Comparison of ENCODE assay signal across 13 cellular contexts in genomic region chr11:70281114-70281729, GRCh38. TPM values are rescaled to one million over a fixed set of nuclear protein-coding genes. Genes with fewer than 3 reads are reported as not detected.
DNase-seq lines count a peak whose midpoint lies in the region; ATAC-seq and TF ChIP-seq lines count a peak whose summit lies in the region.
"Had no signal": no experiment of that assay in that cellular context is flagged by ENCODE, and none has a peak within 500 bp of the region (broad histone marks: within the 10 kb centered on the region; RNA-seq: fewer than 3 reads in every experiment).

No MANE protein-coding gene starts in this region.

- H3K4me1 Mint-ChIP-seq in CD14-positive monocyte = peaks cover 3% of the 10 kb centered on the region

- DNase-seq in G401 (ENCODE audit: low spot score) (peak; percentile 44), cardiac fibroblast (ENCODE audit: low read depth in 2 of 2) (peak; percentile 74 to 92), left ventricle myocardium inferior (peak; percentile 27), sigmoid colon (peak; percentile 79), CD14-positive monocyte (ENCODE audit: low spot score) (no peak)
- no peak for DNase-seq in stimulated activated CD4-positive, alpha-beta T cell treated with anti-CD3 and anti-CD28 coated beads, Interleukin-1b, Interleukin-23, amount 100 ng/mL, for 48 hours
- DNase-seq: esophagus squamous epithelium, NCI-H226 had no signal

- H3K4me3 ChIP-seq in cardiac fibroblast (replicated peaks in 1 of 2; ENCODE audit: low read depth in 2 of 2, low read length in 2 of 2) (no peak overlapping the region), left ventricle myocardium inferior (no peak overlapping the region), sigmoid colon (no peak overlapping the region)
- H3K4me3 ChIP-seq: esophagus squamous epithelium, ovary, tibial nerve had no signal

- whole genome bisulfite sequencing in sigmoid colon, 2 donors = 80 to 89% methylated on average over 7 of the region's 7 CpGs

- peaks cover 24% of the 10 kb centered on the region for H3K4me1 ChIP-seq in left ventricle myocardium inferior
- peaks cover 0 to 8% (median 2%) of the 10 kb centered on the region in 4 donors for H3K4me1 ChIP-seq in sigmoid colon

- ATAC-seq in HG02571 (IDR thresholded peaks at IDR 0.05; ENCODE audit: unreplicated experiment) (no peak), HG03280 (IDR thresholded peaks at IDR 0.05; ENCODE audit: unreplicated experiment) (no peak)

- H3K27me3 Mint-ChIP-seq in CD14-positive monocyte (ENCODE audit: low read depth in 3 of 3) = peaks cover 0 to 1% (median 0%) of the 10 kb centered on the region in 3 donors

- no peak overlapping the region for H3K4me3 Mint-ChIP-seq in CD14-positive monocyte

- in situ Hi-C loops in G401 (cut with HindIII; ENCODE audit: low sequenced_read_pairs) = no loop called here

- no peaks in the 10 kb centered on the region for H3K9me3 Mint-ChIP-seq in CD14-positive monocyte

- H3K36me3 ChIP-seq in left ventricle myocardium inferior (peaks cover 50% of the 10 kb centered on the region), sigmoid colon (peaks cover 0 to 39% (median 11%) of the 10 kb centered on the region in 4 donors)
- H3K36me3 ChIP-seq: ovary had no signal

- H3K27ac ChIP-seq in left ventricle myocardium inferior (replicated peaks) (peak overlapping the region; percentile 63), sigmoid colon (peak overlapping the region in 1 of 4 donors; percentile 39)
- H3K27ac ChIP-seq: C4-2B, esophagus squamous epithelium, ovary had no signal

- no peaks in the 10 kb centered on the region for H3K9me3 ChIP-seq in left ventricle myocardium inferior (replicated peaks)
- H3K9me3 ChIP-seq in sigmoid colon = no peaks in the 10 kb centered on the region
- H3K9me3 ChIP-seq: esophagus squamous epithelium, ovary, tibial nerve had no signal

- TF ChIP-seq POLR2A in sigmoid colon (IDR thresholded peaks at IDR 0.05) = no peak

- intact Hi-C loops in left ventricle myocardium inferior (cut with micrococcal nuclease) (no loop called here), sigmoid colon (cut with DNase I) (no loop called here), CD14-positive monocyte (cut with micrococcal nuclease) (no loop called here)

- no peak overlapping the region for H3K27ac Mint-ChIP-seq in CD14-positive monocyte

- no peak for TF ChIP-seq CTCF in cardiac fibroblast (IDR thresholded peaks at IDR 0.05; ENCODE audit: low read depth, low read length)
- TF ChIP-seq CTCF in left ventricle myocardium inferior (IDR thresholded peaks at IDR 0.05; ENCODE audit: borderline replicate concordance) = no peak
- no peak for TF ChIP-seq CTCF in sigmoid colon (IDR thresholded peaks at IDR 0.05)
- TF ChIP-seq CTCF in CD14-positive monocyte (IDR thresholded peaks at IDR 0.05) = no peak

- H3K27me3 ChIP-seq in left ventricle myocardium inferior (ENCODE audit: low read depth) (no peaks in the 10 kb centered on the region), sigmoid colon (no peaks in the 10 kb centered on the region)
- H3K27me3 ChIP-seq: esophagus squamous epithelium, ovary, tibial nerve had no signal

- H3K36me3 Mint-ChIP-seq in CD14-positive monocyte = peaks cover 80 to 94% of the 10 kb centered on the region in 2 donors

- no peak for TF ChIP-seq EP300 in sigmoid colon (IDR thresholded peaks at IDR 0.05)

RNA-seq across cellular contexts. Expression of gene PPFIA1, which starts 10.7 kb away (rescaled TPM):
- 29.7 and 45.9 TPM in 2 replicates for total RNA-seq in G401 (2014; rRNA removed; shearing (Covaris generic))
- total RNA-seq in left ventricle myocardium inferior (45.3 TPM), sigmoid colon (10 to 100 TPM; 43.4 to 62.1 (median 51.2) TPM)
- polyA plus RNA-seq in sigmoid colon (10 to 100 TPM; 13.2 to 24.8 (median 21.7) TPM), CD14-positive monocyte (10 to 100 TPM in 1 of 2 donors, 1 to 10 TPM in 1; 7.5 to 15.5 TPM)

Comparison
In these comparisons a context has a peak if more than half of its experiments do, and no peak if none do; other contexts are left out.
1. DNase-seq: peak in G401 (single experiment), cardiac fibroblast (2 of 2), left ventricle myocardium inferior (single experiment) and sigmoid colon (single experiment); none in stimulated activated CD4-positive, alpha-beta T cell treated with anti-CD3 and anti-CD28 coated beads, Interleukin-1b, Interleukin-23, amount 100 ng/mL, for 48 hours (single experiment) and CD14-positive monocyte (single experiment).